In the genomic region with DNA sequence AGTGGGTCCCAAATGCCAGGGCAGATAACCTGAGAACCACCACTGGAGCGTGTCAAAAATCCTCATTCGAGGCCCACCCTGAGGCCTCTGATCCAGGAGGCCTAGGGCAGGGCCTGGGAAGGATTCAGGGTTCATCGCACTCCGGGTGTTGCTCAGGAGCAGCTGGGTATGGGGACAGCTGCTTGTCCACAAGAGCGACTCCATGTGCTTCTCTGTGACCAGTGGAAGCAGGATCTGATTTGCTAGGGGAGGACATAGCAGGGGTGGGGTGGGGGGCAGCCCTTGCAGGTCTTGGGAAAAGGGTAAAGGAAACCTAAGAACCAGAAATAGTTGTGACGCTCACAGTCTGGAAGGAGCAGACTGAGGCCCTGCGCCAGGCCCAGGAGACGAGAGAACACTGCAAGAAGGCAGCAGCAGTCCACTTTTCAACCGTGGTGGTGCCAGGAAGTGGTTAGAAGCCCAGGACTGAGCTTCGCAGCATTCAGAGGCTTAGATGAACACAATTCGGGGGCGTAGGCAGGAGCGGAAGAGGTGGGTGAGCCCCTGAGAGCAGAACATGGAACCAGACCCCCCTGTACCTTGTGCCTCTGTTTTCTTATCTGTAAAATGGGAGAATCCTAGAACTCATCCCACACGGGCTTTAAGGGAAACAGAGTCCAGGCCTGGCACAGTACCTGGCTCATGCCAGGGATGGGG, we compare ENCODE assay signal across 11 cellular contexts. TPM values are rescaled to one million over a fixed set of nuclear protein-coding genes. Genes with fewer than 3 reads are reported as not detected.
DNase-seq lines count a peak whose midpoint lies in the region; ATAC-seq and TF ChIP-seq lines count a peak whose summit lies in the region.
"Had no signal": no experiment of that assay in that cellular context is flagged by ENCODE, and none has a peak within 500 bp of the region (broad histone marks: within the 10 kb centered on the region; RNA-seq: fewer than 3 reads in every experiment).

No MANE protein-coding gene starts in this region.

- peaks cover 13% of the 10 kb centered on the region for H3K36me3 Mint-ChIP-seq in stimulated activated effector memory CD8-positive, alpha-beta T cell treated with anti-CD3 and anti-CD28 coated beads, Interleukin-12 subunit alpha, Interleukin-12 subunit beta, amount 100 ng/mL, for 72 hours

- no peaks in the 10 kb centered on the region for H3K9me3 ChIP-seq in gastroesophageal sphincter
- H3K9me3 ChIP-seq: testis had no signal

- WGBS in gastroesophageal sphincter (ENCODE audit: low coverage in 1 of 2), 2 donors: 75 to 92% methylated on average over 9 of the region's 14 CpGs

- H3K4me1 ChIP-seq in gastroesophageal sphincter: peaks cover 0 to 97% (median 44%) of the 10 kb centered on the region in 3 donors

- no peaks in the 10 kb centered on the region for H3K9me3 Mint-ChIP-seq in stimulated activated effector memory CD8-positive, alpha-beta T cell treated with anti-CD3 and anti-CD28 coated beads, Interleukin-12 subunit alpha, Interleukin-12 subunit beta, amount 100 ng/mL, for 72 hours

- TF ChIP-seq POLR2A in gastroesophageal sphincter (IDR thresholded peaks at IDR 0.05): no peak

- peaks cover 68% of the 10 kb centered on the region for H3K4me1 Mint-ChIP-seq in stimulated activated effector memory CD8-positive, alpha-beta T cell treated with anti-CD3 and anti-CD28 coated beads, Interleukin-12 subunit alpha, Interleukin-12 subunit beta, amount 100 ng/mL, for 72 hours

- H3K4me3 Mint-ChIP-seq in stimulated activated effector memory CD8-positive, alpha-beta T cell treated with anti-CD3 and anti-CD28 coated beads, Interleukin-12 subunit alpha, Interleukin-12 subunit beta, amount 100 ng/mL, for 72 hours: peak overlapping the region; percentile 59

- ATAC-seq in gastroesophageal sphincter: no peak
- peak; percentile 82 for ATAC-seq in stimulated activated effector memory CD8-positive, alpha-beta T cell treated with anti-CD3 and anti-CD28 coated beads, Interleukin-12 subunit alpha, Interleukin-12 subunit beta, amount 100 ng/mL, for 72 hours
- ATAC-seq in HG02970 (IDR thresholded peaks at IDR 0.05; ENCODE audit: low FRiP score, unreplicated experiment): no peak
- ATAC-seq in HG03354 (IDR thresholded peaks at IDR 0.05; ENCODE audit: poor library complexity, severe bottlenecking, unreplicated experiment): no peak

- peak overlapping the region; percentile 95 for H3K27ac Mint-ChIP-seq in stimulated activated effector memory CD8-positive, alpha-beta T cell treated with anti-CD3 and anti-CD28 coated beads, Interleukin-12 subunit alpha, Interleukin-12 subunit beta, amount 100 ng/mL, for 72 hours

- DNase-seq in activated T-cell treated with anti-CD3 and anti-CD28 coated beads for 4 hours (peak; percentile 29), AML-193 (lab: John Stamatoyannopoulos, UW) (no peak)
- DNase-seq in activated T-cell treated with anti-CD3 and anti-CD28 coated beads, Interleukin-2, amount 50 U/mL, for 1 hour: no peak
- peak; percentile 80 for DNase-seq in activated CD8-positive, alpha-beta memory T cell treated with anti-CD3 and anti-CD28 coated beads for 24 hours
- peak; percentile 45 to 69 for DNase-seq in stimulated activated effector memory CD8-positive, alpha-beta T cell treated with anti-CD3 and anti-CD28 coated beads, Interleukin-12 subunit alpha, Interleukin-12 subunit beta, amount 100 ng/mL, for 72 hours (ENCODE audit: low spot score in 2 of 2)
- DNase-seq: GM23248, NCI-H526 treated with DMSO at 0.1 percent for 48 hours, testis had no signal

- peak overlapping the region in 3 of 4 donors; percentile 35 to 73 (median 54) for H3K27ac ChIP-seq in gastroesophageal sphincter
- H3K27ac ChIP-seq: GM23248, testis had no signal

- TF ChIP-seq EP300 in gastroesophageal sphincter (IDR thresholded peaks at IDR 0.05): no peak

- H3K4me3 ChIP-seq in gastroesophageal sphincter: no peak overlapping the region
- H3K4me3 ChIP-seq: GM23248, testis had no signal

- no peak for TF ChIP-seq CTCF in gastroesophageal sphincter (IDR thresholded peaks at IDR 0.05)

- no peaks in the 10 kb centered on the region for H3K27me3 ChIP-seq in gastroesophageal sphincter
- H3K27me3 ChIP-seq: testis had no signal

- no peaks in the 10 kb centered on the region for H3K36me3 ChIP-seq in gastroesophageal sphincter

RNA-seq across cellular contexts. Expression of gene ITPK1, which starts 33.7 kb away (rescaled TPM):
- total RNA-seq in gastroesophageal sphincter: 100 to 1,000 TPM in 3 of 4 donors, 10 to 100 TPM in 1; 68.8 to 201 (median 134) TPM

Comparison
In these comparisons a context has a peak if more than half of its experiments do, and no peak if none do; other contexts are left out.
1. DNase-seq: peak in activated T-cell treated with anti-CD3 and anti-CD28 coated beads for 4 hours (single experiment), activated CD8-positive, alpha-beta memory T cell treated with anti-CD3 and anti-CD28 coated beads for 24 hours (single experiment) and stimulated activated effector memory CD8-positive, alpha-beta T cell treated with anti-CD3 and anti-CD28 coated beads, Interleukin-12 subunit alpha, Interleukin-12 subunit beta, amount 100 ng/mL, for 72 hours (2 of 2); none in activated T-cell treated with anti-CD3 and anti-CD28 coated beads, Interleukin-2, amount 50 U/mL, for 1 hour (single experiment) and AML-193 (0 of 2).